1 cellular context compared by ENCODE assay signal in the genomic region with DNA sequence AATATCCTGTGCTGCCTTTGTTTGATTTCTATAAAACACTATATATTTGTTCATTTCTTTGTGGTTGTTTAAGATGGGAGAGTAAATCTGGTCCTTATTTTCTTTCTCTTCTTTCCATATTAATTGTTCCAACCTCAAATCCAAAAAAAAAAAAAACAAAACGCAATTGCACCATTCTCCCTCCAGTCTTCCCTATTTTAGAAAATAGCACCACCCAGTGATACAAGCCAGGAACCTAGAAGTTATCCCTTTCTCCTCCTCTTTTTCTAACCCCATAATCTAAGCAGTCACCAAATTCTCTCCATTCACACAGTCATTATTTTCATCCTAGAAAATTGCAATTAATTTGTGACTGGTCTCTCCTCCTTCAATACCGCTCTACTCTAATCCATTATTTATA.
TF ChIP-seq lines count a peak whose summit lies in the region.

No MANE protein-coding gene starts in this region.

TF ChIP-seq in H1, 55 proteins besides CTCF, POLR2A, EP300 and RAD21:
- no peak for TF ChIP-seq SIX5 (IDR thresholded peaks at IDR 0.05; ENCODE audit: low read depth, low read length)
- no peak for TF ChIP-seq CEBPB (IDR thresholded peaks at IDR 0.05; ENCODE audit: low read depth, low read length)
- TF ChIP-seq SRF (IDR thresholded peaks at IDR 0.05; ENCODE audit: low read depth, low read length): no peak
- TF ChIP-seq FOSL1 (IDR thresholded peaks at IDR 0.05; ENCODE audit: insufficient read depth, low read depth, low read length): no peak
- TF ChIP-seq HDAC2 (IDR thresholded peaks at IDR 0.05; ENCODE audit: borderline replicate concordance in 1 of 2, low read depth in 2 of 2, low read length in 2 of 2): no peak
- TF ChIP-seq SP4 (IDR thresholded peaks at IDR 0.05; ENCODE audit: low read length): no peak
- TF ChIP-seq TBP (IDR thresholded peaks at IDR 0.05; ENCODE audit: low read depth, low read length): no peak
- TF ChIP-seq, protein P1, sequence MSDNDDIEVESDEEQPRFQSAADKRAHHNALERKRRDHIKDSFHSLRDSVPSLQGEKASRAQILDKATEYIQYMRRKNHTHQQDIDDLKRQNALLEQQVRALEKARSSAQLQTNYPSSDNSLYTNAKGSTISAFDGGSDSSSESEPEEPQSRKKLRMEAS (IDR thresholded peaks at IDR 0.05): no peak
- no peak for TF ChIP-seq CHD2 (IDR thresholded peaks at IDR 0.05; ENCODE audit: low read length)
